In the genomic region with DNA sequence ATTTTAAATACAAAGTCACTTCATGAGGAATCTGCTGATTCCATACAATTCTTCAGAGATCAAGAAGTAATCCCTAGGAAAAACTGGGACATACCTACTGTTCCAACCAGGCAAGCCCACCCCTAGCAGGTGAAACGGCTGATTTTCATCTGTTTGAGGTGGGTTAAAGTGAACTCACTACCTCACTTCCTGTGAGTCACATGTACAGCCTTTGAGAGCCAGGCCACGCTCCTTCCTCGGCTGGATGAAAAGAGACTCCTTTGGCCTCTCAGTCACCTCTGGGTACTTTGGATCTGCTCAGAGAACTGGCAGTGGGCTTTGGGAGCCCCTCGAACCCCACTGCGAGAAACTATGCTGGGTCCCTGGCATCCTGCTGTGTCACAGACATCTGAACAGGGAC, we compare ENCODE assay signal across 21 cellular contexts.
DNase-seq lines count a peak whose midpoint lies in the region; ATAC-seq, FAIRE-seq and TF ChIP-seq lines count a peak whose summit lies in the region.
"Had no signal": no experiment of that assay in that cellular context is flagged by ENCODE, and none has a peak within 500 bp of the region (broad histone marks: within the 10 kb centered on the region; RNA-seq: fewer than 3 reads in every experiment).

No MANE protein-coding gene starts in this region.

- CTCF ChIA-PET in activated naive CD4-positive, alpha-beta T cell treated with anti-CD3 and anti-CD28 coated beads, Interleukin-2, amount 10 ng/mL, durations not matched to agents 7 days and 5 days (lab: Charles Lee) = interaction anchor here (1.0 kb wide), 1 partner anchor 29 kb away, joined by 3 read pairs; no protein-coding TSS in a partner anchor
- CTCF ChIA-PET in PC-3 (lab: Charles Lee) = interaction anchor here (1.0 kb wide), 1 partner anchor 364 kb away, joined by 4 read pairs; no protein-coding TSS in a partner anchor
- CTCF ChIA-PET in H1 (lab: Charles Lee; ENCODE audit: partially characterized antibody) = interaction anchor here (0.7 to 1.8 kb wide), 5 partner anchors 23 to 373 kb away, joined by 3 to 6 read pairs (median 3); no protein-coding TSS in a partner anchor

- no peaks in the 10 kb centered on the region for H3K79me1 ChIP-seq in H1 (ENCODE audit: low read depth, low read length)

- H2BK20ac ChIP-seq in H1 (ENCODE audit: low read length) = no peak overlapping the region

- peak; percentile 37; the same call in 1 of the 2 replicates for ATAC-seq in PC-3
- no peak for ATAC-seq in stimulated activated naive B cell treated with anti-CD40 and anti-IgM and Interleukin-4, amounts not matched to agents 10 μg/mL and 1 μg/mL and 100 μg/mL, for 72 hours (replicated peaks)
- ATAC-seq: left ventricle myocardium superior had no signal

- H4K5ac ChIP-seq in H1 (ENCODE audit: insufficient read length, low read depth, low read length) = no peak overlapping the region

- TF ChIP-seq CTCF in PC-3 (conservative IDR thresholded peaks at IDR 0.05; ENCODE audit: low read depth, low read length) = no peak
- TF ChIP-seq CTCF in H1 (IDR thresholded peaks at IDR 0.05; ENCODE audit: control extremely low read depth in 1 of 3, insufficient read depth in 1 of 3, low read depth in 1 of 3, low read length in 3 of 3) = no peak
- TF ChIP-seq CTCF in mesothelial cell of epicardium (IDR thresholded peaks at IDR 0.05; ENCODE audit: unreplicated experiment) = no peak
- TF ChIP-seq CTCF in coronary artery (IDR thresholded peaks at IDR 0.05) = no peak
- no peak for TF ChIP-seq CTCF in tibial artery (IDR thresholded peaks at IDR 0.05)

- no peaks in the 10 kb centered on the region for H3K9me2 ChIP-seq in PC-3 (replicated peaks; ENCODE audit: low read length)

- TF ChIP-seq EP300 in H1 (IDR thresholded peaks at IDR 0.05; ENCODE audit: borderline replicate concordance in 1 of 2, low read depth in 2 of 2, low read length in 2 of 2) = no peak

- no peak overlapping the region for H2BK15ac ChIP-seq in H1 (ENCODE audit: low read length)

- peaks cover 15% of the 10 kb centered on the region for H3K4me1 Mint-ChIP-seq in activated naive CD4-positive, alpha-beta T cell treated with anti-CD3 and anti-CD28 coated beads, Interleukin-2, amount 10 ng/mL, durations not matched to agents 7 days and 5 days
- peaks cover 17% of the 10 kb centered on the region for H3K4me1 Mint-ChIP-seq in mesothelial cell of epicardium
- H3K4me1 Mint-ChIP-seq in stimulated activated naive B cell treated with anti-CD40 and anti-IgM and Interleukin-4, amounts not matched to agents 10 μg/mL and 1 μg/mL and 100 μg/mL, for 72 hours = peaks cover 8 to 10% of the 10 kb centered on the region in 2 donors
- H3K4me1 Mint-ChIP-seq: immature natural killer cell had no signal

- no peak overlapping the region for H3K4ac ChIP-seq in H1 (replicated peaks; ENCODE audit: insufficient read length, low read depth, low read length)

- H2BK12ac ChIP-seq in H1 (ENCODE audit: low read depth, low read length) = no peak overlapping the region; the same call in 1 of the 2 replicates

- no peaks in the 10 kb centered on the region for H4K20me1 ChIP-seq in PC-3 (ENCODE audit: low read length)
- H4K20me1 ChIP-seq in H1 (replicated peaks in 1 of 2; ENCODE audit: control insufficient read depth in 1 of 2, insufficient read depth in 2 of 2, low read length in 2 of 2) = no peaks in the 10 kb centered on the region

- no peaks in the 10 kb centered on the region for H3K36me3 Mint-ChIP-seq in activated naive CD4-positive, alpha-beta T cell treated with anti-CD3 and anti-CD28 coated beads, Interleukin-2, amount 10 ng/mL, durations not matched to agents 7 days and 5 days
- H3K36me3 Mint-ChIP-seq in mesothelial cell of epicardium = peaks cover 8% of the 10 kb centered on the region
- peaks cover 10 to 25% of the 10 kb centered on the region in 2 donors for H3K36me3 Mint-ChIP-seq in stimulated activated naive B cell treated with anti-CD40 and anti-IgM and Interleukin-4, amounts not matched to agents 10 μg/mL and 1 μg/mL and 100 μg/mL, for 72 hours
- H3K36me3 Mint-ChIP-seq: activated naive CD8-positive, alpha-beta T cell treated with anti-CD3 and anti-CD28 coated beads, Interleukin-2, amount 10 ng/mL, durations not matched to agents 7 days and 5 days; immature natural killer cell had no signal

- FAIRE-seq in H1 (lab: Jason Lieb, UNC) = no peak
- FAIRE-seq: endometrium had no signal

- no peak overlapping the region for H4K8ac ChIP-seq in H1 (ENCODE audit: extremely low read depth, insufficient read depth, low read length)

- H3K9ac ChIP-seq in PC-3 (ENCODE audit: low read length) (no peak overlapping the region), H1 (replicated peaks in 1 of 4; ENCODE audit: extremely low read depth in 1 of 4, low read depth in 3 of 4, low read length in 3 of 4) (no peak overlapping the region)

- H3K9me3 ChIP-seq in PC-3 (ENCODE audit: low read length) = no peaks in the 10 kb centered on the region
- H3K9me3 ChIP-seq in H1 (ENCODE audit: insufficient read depth in 2 of 2, low read depth in 1 of 2, low read length in 1 of 2) = no peaks in the 10 kb centered on the region
- no peaks in the 10 kb centered on the region for H3K9me3 ChIP-seq in tibial artery
- H3K9me3 ChIP-seq: ascending aorta, Caco-2, vagina had no signal

- H3K9me3 Mint-ChIP-seq in activated naive CD4-positive, alpha-beta T cell treated with anti-CD3 and anti-CD28 coated beads, Interleukin-2, amount 10 ng/mL, durations not matched to agents 7 days and 5 days = no peaks in the 10 kb centered on the region
- no peaks in the 10 kb centered on the region for H3K9me3 Mint-ChIP-seq in mesothelial cell of epicardium
- H3K9me3 Mint-ChIP-seq in stimulated activated naive B cell treated with anti-CD40 and anti-IgM and Interleukin-4, amounts not matched to agents 10 μg/mL and 1 μg/mL and 100 μg/mL, for 72 hours = no peaks in the 10 kb centered on the region
- H3K9me3 Mint-ChIP-seq: activated naive CD8-positive, alpha-beta T cell treated with anti-CD3 and anti-CD28 coated beads, Interleukin-2, amount 10 ng/mL, durations not matched to agents 7 days and 5 days; activated T-helper 1 cell treated with anti-CD3 and anti-CD28 coated beads, Interleukin-12 subunit alpha, Interleukin-12 subunit beta, Interleukin-2, Interleukin-4 antibody, amounts not matched to agents 30 ng/mL and 10 ng/mL and 1 ng/mL, durations not matched to agents 14 hours and 24 hours and 36 hours; immature natural killer cell; stimulated activated naive CD8-positive, alpha-beta T cell treated with anti-CD3 and anti-CD28 coated beads, Interleukin-15, Interleukin-2, amounts not matched to agents 100 ng/mL and 50 ng/mL, for 24 hours; T-helper 2 cell treated with Interferon-gamma antibody and Interleukin-4, amounts not matched to agents 5 μg/mL and 100 μg/mL, for 36 hours had no signal

- H3K27me3 Mint-ChIP-seq in activated naive CD4-positive, alpha-beta T cell treated with anti-CD3 and anti-CD28 coated beads, Interleukin-2, amount 10 ng/mL, durations not matched to agents 7 days and 5 days = peaks cover 25% of the 10 kb centered on the region
- peaks cover 3% of the 10 kb centered on the region for H3K27me3 Mint-ChIP-seq in mesothelial cell of epicardium (ENCODE audit: low read depth)
- no peaks in the 10 kb centered on the region for H3K27me3 Mint-ChIP-seq in stimulated activated naive B cell treated with anti-CD40 and anti-IgM and Interleukin-4, amounts not matched to agents 10 μg/mL and 1 μg/mL and 100 μg/mL, for 72 hours

- POLR2A ChIA-PET in PC-3 (lab: Charles Lee; ENCODE audit: unreplicated experiment) = no interaction called here
- POLR2A ChIA-PET in H1 (lab: Charles Lee; ENCODE audit: partially characterized antibody) = no interaction called here

- H3K4me1 ChIP-seq in PC-3 (ENCODE audit: insufficient read depth, low read length) (peaks cover 7% of the 10 kb centered on the region), H1 (replicated peaks in 1 of 4; ENCODE audit: control insufficient read depth in 3 of 4, insufficient read depth in 4 of 4, low read length in 3 of 4) (peaks cover 18 to 29% (median 18%) of the 10 kb centered on the region in 4 experiments), tibial artery (peaks cover 0 to 23% (median 17%) of the 10 kb centered on the region in 4 donors)
- H3K4me1 ChIP-seq: Caco-2, vagina had no signal

- no peak for TF ChIP-seq POLR2A in H1 (IDR thresholded peaks at IDR 0.05; ENCODE audit: control extremely low read depth in 1 of 2, low read depth in 2 of 2, low read length in 2 of 2)

- H2AK5ac ChIP-seq in H1 (ENCODE audit: low read depth, low read length) = no peak overlapping the region; the same call in 1 of the 2 replicates

- H3K18ac ChIP-seq in H1 (ENCODE audit: extremely low read depth, low read length) = no peak overlapping the region

- peak; percentile 27 for DNase-seq in activated naive CD4-positive, alpha-beta T cell treated with anti-CD3 and anti-CD28 coated beads, Interleukin-2, amount 10 ng/mL, durations not matched to agents 7 days and 5 days
- no peak for DNase-seq in activated naive CD4-positive, alpha-beta T cell treated with anti-CD3 and anti-CD28 coated beads, Interleukin-2, amount 50 U/mL, for 16 hours
- DNase-seq in PC-3 (peak; percentile 34), H1 (ENCODE audit: low read depth in 1 of 2, low spot score in 2 of 2) (no peak), mesothelial cell of epicardium (ENCODE audit: low spot score in 2 of 2, unreplicated experiment in 2 of 2) (no peak), coronary artery (ENCODE audit: low spot score) (no peak), tibial artery (no peak)
- DNase-seq in stimulated activated naive B cell treated with anti-CD40 and anti-IgM and Interleukin-4, amounts not matched to agents 10 μg/mL and 1 μg/mL and 100 μg/mL, for 72 hours = no peak
- DNase-seq: activated CD4-positive, alpha-beta T cell treated with anti-CD3 and anti-CD28 coated beads, Interleukin-2, amount 50 U/mL, for 1 hour; activated naive CD8-positive, alpha-beta T cell treated with anti-CD3 and anti-CD28 coated beads, Interleukin-2, amount 10 ng/mL, durations not matched to agents 7 days and 5 days; GF-D8; immature natural killer cell; left ventricle myocardium superior; NCI-H446 treated with DMSO at 0.1 percent for 48 hours had no signal

- no peak overlapping the region for H3K27ac ChIP-seq in PC-3 (ENCODE audit: low read length)
- H3K27ac ChIP-seq in H1 (ENCODE audit: low read depth, low read length) = no peak overlapping the region
- no peak overlapping the region for H3K27ac ChIP-seq in coronary artery
- H3K27ac ChIP-seq in tibial artery = no peak overlapping the region
- H3K27ac ChIP-seq: ascending aorta, vagina had no signal

- H3K23me2 ChIP-seq in H1 (ENCODE audit: low read depth, low read length) = peaks cover 3% of the 10 kb centered on the region; the same call in 1 of the 2 replicates

- no peak overlapping the region for H3K4me3 ChIP-seq in PC-3 (ENCODE audit: low read length)
- no peak overlapping the region for H3K4me3 ChIP-seq in H1 (ENCODE audit: extremely low read depth in 1 of 4, insufficient read depth in 2 of 4, low read depth in 3 of 4, low read length in 4 of 4)
- no peak overlapping the region for H3K4me3 ChIP-seq in coronary artery
- no peak overlapping the region for H3K4me3 ChIP-seq in tibial artery
- H3K4me3 ChIP-seq: ascending aorta, vagina had no signal

- H3K23ac ChIP-seq in H1 (ENCODE audit: insufficient read length) = no peak overlapping the region

- H3K36me3 ChIP-seq in PC-3 (ENCODE audit: low read depth, low read length) (no peaks in the 10 kb centered on the region), H1 (ENCODE audit: control insufficient read depth in 2 of 4, insufficient read depth in 4 of 4, low read length in 3 of 4) (no peaks in the 10 kb centered on the region), tibial artery (peaks cover 0 to 23% (median 15%) of the 10 kb centered on the region in 3 donors)
- H3K36me3 ChIP-seq: vagina had no signal

- H4K91ac ChIP-seq in H1 (replicated peaks; ENCODE audit: insufficient read length, low read length) = peak overlapping the region; percentile 32

- H2AFZ ChIP-seq in PC-3 (ENCODE audit: low read length) = no peak overlapping the region
- H2AFZ ChIP-seq in H1 (ENCODE audit: low read length) = no peak overlapping the region

- no peak overlapping the region for H3K4me2 ChIP-seq in PC-3 (ENCODE audit: low read length)
- no peak overlapping the region for H3K4me2 ChIP-seq in H1 (ENCODE audit: insufficient read depth in 1 of 2, low read depth in 2 of 2, low read length in 2 of 2)

- H3K14ac ChIP-seq in H1 (ENCODE audit: insufficient read length) = no peak overlapping the region

- H2BK5ac ChIP-seq in H1 (ENCODE audit: low read depth, low read length) = no peak overlapping the region

- H3F3A ChIP-seq in PC-3 (ENCODE audit: low read length, unreplicated experiment) = no peaks in the 10 kb centered on the region

- no peak for TF ChIP-seq RAD21 in H1 (IDR thresholded peaks at IDR 0.05 in 1 of 2, conservative IDR thresholded peaks at IDR 0.05 in 1 of 2; ENCODE audit: low read depth in 2 of 2, low read length in 2 of 2)

- no peak overlapping the region for H3K4me3 Mint-ChIP-seq in activated naive CD4-positive, alpha-beta T cell treated with anti-CD3 and anti-CD28 coated beads, Interleukin-2, amount 10 ng/mL, durations not matched to agents 7 days and 5 days
- H3K4me3 Mint-ChIP-seq in mesothelial cell of epicardium = no peak overlapping the region
- H3K4me3 Mint-ChIP-seq in stimulated activated naive B cell treated with anti-CD40 and anti-IgM and Interleukin-4, amounts not matched to agents 10 μg/mL and 1 μg/mL and 100 μg/mL, for 72 hours = no peak overlapping the region
- H3K4me3 Mint-ChIP-seq: activated naive CD8-positive, alpha-beta T cell treated with anti-CD3 and anti-CD28 coated beads, Interleukin-2, amount 10 ng/mL, durations not matched to agents 7 days and 5 days; activated T-helper 1 cell treated with anti-CD3 and anti-CD28 coated beads, Interleukin-12 subunit alpha, Interleukin-12 subunit beta, Interleukin-2, Interleukin-4 antibody, amounts not matched to agents 30 ng/mL and 10 ng/mL and 1 ng/mL, durations not matched to agents 14 hours and 24 hours and 36 hours; immature natural killer cell; stimulated activated naive CD8-positive, alpha-beta T cell treated with anti-CD3 and anti-CD28 coated beads, Interleukin-15, Interleukin-2, amounts not matched to agents 100 ng/mL and 50 ng/mL, for 24 hours; T-helper 2 cell treated with Interferon-gamma antibody and Interleukin-4, amounts not matched to agents 5 μg/mL and 100 μg/mL, for 36 hours had no signal

- H3K56ac ChIP-seq in H1 (replicated peaks; ENCODE audit: insufficient read length, low read depth, low read length) = no peak overlapping the region

- no peak overlapping the region for H3K27ac Mint-ChIP-seq in activated naive CD4-positive, alpha-beta T cell treated with anti-CD3 and anti-CD28 coated beads, Interleukin-2, amount 10 ng/mL, durations not matched to agents 7 days and 5 days
- H3K27ac Mint-ChIP-seq in mesothelial cell of epicardium = no peak overlapping the region
- no peak overlapping the region for H3K27ac Mint-ChIP-seq in stimulated activated naive B cell treated with anti-CD40 and anti-IgM and Interleukin-4, amounts not matched to agents 10 μg/mL and 1 μg/mL and 100 μg/mL, for 72 hours
- H3K27ac Mint-ChIP-seq: activated naive CD8-positive, alpha-beta T cell treated with anti-CD3 and anti-CD28 coated beads, Interleukin-2, amount 10 ng/mL, durations not matched to agents 7 days and 5 days; activated T-helper 1 cell treated with anti-CD3 and anti-CD28 coated beads, Interleukin-12 subunit alpha, Interleukin-12 subunit beta, Interleukin-2, Interleukin-4 antibody, amounts not matched to agents 30 ng/mL and 10 ng/mL and 1 ng/mL, durations not matched to agents 14 hours and 24 hours and 36 hours; immature natural killer cell; stimulated activated naive CD8-positive, alpha-beta T cell treated with anti-CD3 and anti-CD28 coated beads, Interleukin-15, Interleukin-2, amounts not matched to agents 100 ng/mL and 50 ng/mL, for 24 hours; T-helper 2 cell treated with Interferon-gamma antibody and Interleukin-4, amounts not matched to agents 5 μg/mL and 100 μg/mL, for 36 hours had no signal

- BruUV-seq in PC-3 (replicated peaks; lab: Mats Ljungman, UMichigan) = no TSS peak

- no peak overlapping the region for H2BK120ac ChIP-seq in H1 (replicated peaks; ENCODE audit: low read depth, low read length)

- H3K79me2 ChIP-seq in PC-3 (ENCODE audit: low read length) (no peaks in the 10 kb centered on the region), H1 (ENCODE audit: control insufficient read depth in 1 of 2, insufficient read depth in 2 of 2, low read length in 2 of 2) (no peaks in the 10 kb centered on the region)

- WGBS in H1 (ENCODE audit: extremely low coverage in 1 of 2, insufficient coverage in 1 of 2, insufficient read length in 1 of 2, insufficient replicate concordance in 2 of 2, low coverage in 1 of 2, low lambda C conversion rate in 2 of 2, missing lambda C conversion rate in 1 of 2), 2 experiments = 91% methylated on average over 5 of the region's 5 CpGs; no CpG with 5 or more reads in 1 of the 2 experiments

- intact Hi-C loops in PC-3 (cut with micrococcal nuclease) = loop anchor here (5.0 kb wide), 1 partner anchor 67 kb away; the partner anchor contains the start of gene CHST15
- intact Hi-C loops in tibial artery (cut with DNase I; ENCODE audit: low total_unique reads) = loop anchor here (10.0 kb wide), 2 partner anchors 240 to 360 kb away; no protein-coding TSS in a partner anchor

- no peaks in the 10 kb centered on the region for H3K27me3 ChIP-seq in PC-3 (ENCODE audit: low read length)
- no peaks in the 10 kb centered on the region for H3K27me3 ChIP-seq in H1 (replicated peaks in 1 of 4; ENCODE audit: control insufficient read depth in 3 of 4, extremely low read depth in 1 of 4, insufficient read depth in 3 of 4, low read length in 3 of 4)
- no peaks in the 10 kb centered on the region for H3K27me3 ChIP-seq in tibial artery
- H3K27me3 ChIP-seq: ascending aorta, vagina had no signal

Comparison
In these comparisons a context has a peak if more than half of its experiments do, and no peak if none do; other contexts are left out.
1. DNase-seq: peak in activated naive CD4-positive, alpha-beta T cell treated with anti-CD3 and anti-CD28 coated beads, Interleukin-2, amount 10 ng/mL, durations not matched to agents 7 days and 5 days (single experiment) and PC-3 (single experiment); none in activated naive CD4-positive, alpha-beta T cell treated with anti-CD3 and anti-CD28 coated beads, Interleukin-2, amount 50 U/mL, for 16 hours (single experiment), H1 (0 of 2), mesothelial cell of epicardium (0 of 2), coronary artery (single experiment), tibial artery (0 of 2) and stimulated activated naive B cell treated with anti-CD40 and anti-IgM and Interleukin-4, amounts not matched to agents 10 μg/mL and 1 μg/mL and 100 μg/mL, for 72 hours (single experiment).